21 cellular contexts compared by ENCODE assay signal in genomic region chr2:170596576-170596975, GRCh38.
"Had no signal": no experiment of that assay in that cellular context is flagged by ENCODE, and none has a peak within 500 bp of the region (broad histone marks: within the 10 kb centered on the region; RNA-seq: fewer than 3 reads in every experiment).

No MANE protein-coding gene starts in this region.

- H3K4me2 ChIP-seq: KMS-11 had no signal

- FAIRE-seq: HepG2, RCC 7860 had no signal

- ATAC-seq: HepG2, SK-N-SH treated with all-trans-retinoic acid at 6 μM for 48 hours had no signal

- DNase-seq: IMR-90, Kasumi-1, MM.1S, NCI-H1092 treated with DMSO at 0.1 percent for 48 hours, NCI-H1436, NCI-H187, NCI-H2029, NCI-H2081 treated with DMSO at 0.1 percent for 48 hours, NCI-H2171, NCI-H226, NCI-H446, NCI-H510A, NCI-H524 treated with DMSO at 0.1 percent for 48 hours, NCI-H69, NCI-H774, SHP77 had no signal

- H3K27ac ChIP-seq: KMS-11, RWPE1 had no signal

- H3K9ac ChIP-seq: KMS-11 had no signal
